6 cellular contexts compared by ENCODE assay signal in the genomic region with DNA sequence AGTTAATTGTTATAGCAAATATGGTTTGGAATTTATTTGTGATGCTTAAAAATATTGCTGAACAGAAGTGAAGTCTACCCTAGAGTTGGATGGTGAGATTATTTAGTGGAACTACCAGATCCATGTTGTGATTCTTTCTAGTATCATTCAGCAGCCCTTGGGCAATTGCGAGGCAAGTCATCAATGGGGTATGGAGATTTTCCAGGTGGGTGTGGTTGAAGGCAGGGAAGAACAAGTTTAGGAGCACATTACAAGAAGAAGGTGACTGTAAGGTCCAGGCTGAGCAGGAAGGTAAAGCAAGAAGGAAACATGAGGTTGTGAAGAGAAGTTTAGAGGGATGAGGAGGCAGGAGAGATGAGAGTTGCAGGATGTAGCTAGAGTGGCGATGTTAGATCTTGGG. TPM values are rescaled to one million over a fixed set of nuclear protein-coding genes. Genes with fewer than 3 reads are reported as not detected.
DNase-seq lines count a peak whose midpoint lies in the region; ATAC-seq, FAIRE-seq and TF ChIP-seq lines count a peak whose summit lies in the region.
"Not testable (repeated sequence)": the region's sequence is repeated elsewhere in the genome, so short reads cannot be mapped to it uniquely, and the experiment has no call there.

No MANE protein-coding gene starts in this region.

- in situ Hi-C loops in mammary epithelial cell (cut with MboI; ENCODE audit: low sequenced_read_pairs in 2 of 2), result not testable (repeated sequence)

- H3K27ac ChIP-seq in mammary epithelial cell (ENCODE audit: insufficient read depth, low read depth, low read length); foreskin keratinocyte: not testable (repeated sequence)
- peak overlapping the region; percentile 18 for H3K27ac ChIP-seq in epithelial cell of prostate

- H3K9me3 ChIP-seq in mammary epithelial cell (replicated peaks; ENCODE audit: insufficient read depth, low read length), result not testable (repeated sequence)

- H3K4me1 Mint-ChIP-seq in activated naive CD8-positive, alpha-beta T cell treated with anti-CD3 and anti-CD28 coated beads, Interleukin-2, amount 10 ng/mL, durations not matched to agents 7 days and 5 days, result not testable (repeated sequence)

- H3K4me2 ChIP-seq in mammary epithelial cell (ENCODE audit: insufficient read depth, low read depth, low read length), result not testable (repeated sequence)

- not testable (repeated sequence) for H3K4me1 ChIP-seq in mammary epithelial cell (ENCODE audit: insufficient read depth, low read length); foreskin keratinocyte

- peak overlapping the region; percentile 39 for H3K27ac Mint-ChIP-seq in activated naive CD8-positive, alpha-beta T cell treated with anti-CD3 and anti-CD28 coated beads, Interleukin-2, amount 10 ng/mL, durations not matched to agents 7 days and 5 days

- not testable (repeated sequence) for H3K36me3 Mint-ChIP-seq in activated naive CD8-positive, alpha-beta T cell treated with anti-CD3 and anti-CD28 coated beads, Interleukin-2, amount 10 ng/mL, durations not matched to agents 7 days and 5 days

- H3K36me3 ChIP-seq in mammary epithelial cell (ENCODE audit: insufficient read depth, low read length); bronchial epithelial cell (ENCODE audit: control insufficient read depth, insufficient read depth, low read length): not testable (repeated sequence)

- not testable (repeated sequence) for H4K20me1 ChIP-seq in mammary epithelial cell (ENCODE audit: insufficient read depth, low read length)

- dilution Hi-C loops in mammary epithelial cell (cut with HindIII; ENCODE audit: low sequenced_read_pairs), result not testable (repeated sequence)

- POLR2A ChIA-PET in activated naive CD8-positive, alpha-beta T cell treated with anti-CD3 and anti-CD28 coated beads, Interleukin-2, amount 10 ng/mL, durations not matched to agents 7 days and 5 days (lab: Charles Lee), result not testable (repeated sequence)

- CTCF ChIA-PET in mammary epithelial cell (lab: Charles Lee; ENCODE audit: low non-redundant PET), result not testable (repeated sequence)

- H3K4me3 Mint-ChIP-seq in activated naive CD8-positive, alpha-beta T cell treated with anti-CD3 and anti-CD28 coated beads, Interleukin-2, amount 10 ng/mL, durations not matched to agents 7 days and 5 days, result not testable (repeated sequence)

- not testable (repeated sequence) for H3K27me3 ChIP-seq in mammary epithelial cell (ENCODE audit: insufficient read depth, low read length); bronchial epithelial cell (ENCODE audit: control insufficient read depth, insufficient read depth, low read length); foreskin keratinocyte

- WGBS in mammary epithelial cell (ENCODE audit: low coverage, missing lambda C conversion rate), result 72% methylated on average over 2 of the region's 2 CpGs

- not testable (repeated sequence) for DNase-seq in activated naive CD8-positive, alpha-beta T cell treated with anti-CD3 and anti-CD28 coated beads, Interleukin-2, amount 10 ng/mL, durations not matched to agents 7 days and 5 days; epithelial cell of prostate (ENCODE audit: low read depth, low spot score)
- DNase-seq in mammary epithelial cell (peak; percentile 63), bronchial epithelial cell (ENCODE audit: low read depth) (peak; percentile 72), epithelial cell of esophagus (ENCODE audit: low read depth) (peak; percentile 74), foreskin keratinocyte (peak; percentile 33 to 75)

- not testable (repeated sequence) for H3K79me2 ChIP-seq in mammary epithelial cell (ENCODE audit: insufficient read depth, low read length)

- not testable (repeated sequence) for H2AFZ ChIP-seq in mammary epithelial cell (ENCODE audit: low read depth, low read length)

- intact Hi-C loops in mammary epithelial cell (cut with micrococcal nuclease), result not testable (repeated sequence)

- H3K27me3 Mint-ChIP-seq in activated naive CD8-positive, alpha-beta T cell treated with anti-CD3 and anti-CD28 coated beads, Interleukin-2, amount 10 ng/mL, durations not matched to agents 7 days and 5 days, result peaks cover 42% of the 10 kb centered on the region

- not testable (repeated sequence) for FAIRE-seq in bronchial epithelial cell (lab: Jason Lieb, UNC)

- not testable (repeated sequence) for ATAC-seq in activated naive CD8-positive, alpha-beta T cell treated with anti-CD3 and anti-CD28 coated beads, Interleukin-2, amount 10 ng/mL, durations not matched to agents 7 days and 5 days (ENCODE audit: low read depth); foreskin keratinocyte

- not testable (repeated sequence) for H3K4me3 ChIP-seq in mammary epithelial cell (replicated peaks in 1 of 3; ENCODE audit: insufficient read depth in 1 of 3, low read depth in 2 of 3, low read length in 3 of 3); bronchial epithelial cell (ENCODE audit: low read depth, low read length); epithelial cell of esophagus (ENCODE audit: low read length)

- H3K9ac ChIP-seq in mammary epithelial cell (ENCODE audit: insufficient read depth, low read length), result not testable (repeated sequence)

- not testable (repeated sequence) for H3K9me3 Mint-ChIP-seq in activated naive CD8-positive, alpha-beta T cell treated with anti-CD3 and anti-CD28 coated beads, Interleukin-2, amount 10 ng/mL, durations not matched to agents 7 days and 5 days

- not testable (repeated sequence) for TF ChIP-seq CTCF in mammary epithelial cell (conservative IDR thresholded peaks at IDR 0.05 in 1 of 2, IDR thresholded peaks at IDR 0.05 in 1 of 2; ENCODE audit: extremely low read depth in 1 of 2, insufficient read depth in 1 of 2, low read depth in 1 of 2, low read length in 2 of 2); bronchial epithelial cell (IDR thresholded peaks at IDR 0.05; ENCODE audit: insufficient read depth, low read length, severe bottlenecking); epithelial cell of esophagus (IDR thresholded peaks at IDR 0.05; ENCODE audit: insufficient read depth, low read depth, low read length, missing control alignments); foreskin keratinocyte (conservative IDR thresholded peaks at IDR 0.05)

- BruUV-seq in mammary epithelial cell (replicated peaks; lab: Mats Ljungman, UMichigan), result not testable (repeated sequence)

RNA-seq across cellular contexts. Expression of a gene that starts 36.0 kb away (rescaled TPM):
- total RNA-seq in activated naive CD8-positive, alpha-beta T cell treated with anti-CD3 and anti-CD28 coated beads, Interleukin-2, amount 10 ng/mL, durations not matched to agents 7 days and 5 days, result 10 to 100 TPM; 21.3 to 21.8 TPM
- total RNA-seq in mammary epithelial cell (10 to 100 TPM; 21.7 to 23.1 TPM), bronchial epithelial cell (31.5 and 32.9 TPM in 2 replicates), foreskin keratinocyte (20.2 and 20.9 TPM in 2 replicates)
- polyA plus RNA-seq in mammary epithelial cell (6.3 TPM), foreskin keratinocyte (5.8 and 5.9 TPM in 2 replicates)
- 27.1 TPM for polyA minus RNA-seq in mammary epithelial cell
